20 cellular contexts compared by ENCODE assay signal in genomic region chr20:14543040-14543439, GRCh38.
"Had no signal": no experiment of that assay in that cellular context is flagged by ENCODE, and none has a peak within 500 bp of the region (broad histone marks: within the 10 kb centered on the region; RNA-seq: fewer than 3 reads in every experiment).

No MANE protein-coding gene starts in this region.

- H3K36me3 ChIP-seq: colonic mucosa, left ventricle myocardium inferior, lower lobe of right lung, pancreas, tibial artery, upper lobe of left lung, uterus had no signal

- H3K27me3 ChIP-seq: colonic mucosa, foreskin keratinocyte, pancreas, tibial artery, upper lobe of left lung, uterus had no signal

- H3K9me3 ChIP-seq: colonic mucosa, left ventricle myocardium inferior, lower lobe of right lung, pancreas, tibial artery, upper lobe of left lung, uterus had no signal

- DNase-seq: colonic mucosa; dermis blood vessel endothelial cell; foreskin keratinocyte; immature natural killer cell; left cardiac atrium; left ventricle myocardium inferior; lower lobe of right lung; mesendoderm; naive B cell; occipital lobe; pancreas; right cardiac atrium; stimulated activated CD4-positive, alpha-beta T cell treated with anti-CD3 and anti-CD28 coated beads, Interleukin-4, amount 100 ng/mL, for 1 hour; stimulated activated CD8-positive, alpha-beta memory T cell treated with anti-CD3 and anti-CD28 coated beads, Interleukin-4, amount 100 ng/mL, for 48 hours; stimulated activated naive CD8-positive, alpha-beta T cell treated with anti-CD3 and anti-CD28 coated beads, Interleukin-15, Interleukin-2, amounts not matched to agents 100 U/mL and 50 U/mL, for 24 hours; tibial artery; upper lobe of left lung; uterus had no signal

- H3K4me3 ChIP-seq: colonic mucosa, left ventricle myocardium inferior, lower lobe of right lung, pancreas, tibial artery, upper lobe of left lung, uterus had no signal

- H3K4me1 ChIP-seq: colonic mucosa, foreskin keratinocyte, left ventricle myocardium inferior, lower lobe of right lung, pancreas, tibial artery, upper lobe of left lung, uterus had no signal

- H3K27ac ChIP-seq: colonic mucosa, foreskin keratinocyte, left ventricle myocardium inferior, lower lobe of right lung, pancreas, tibial artery, upper lobe of left lung, uterus had no signal

- ATAC-seq: esophagus mucosa; foreskin keratinocyte; left cardiac atrium; lower lobe of right lung; pancreas; right cardiac atrium; stimulated activated effector memory CD8-positive, alpha-beta T cell treated with anti-CD3 and anti-CD28 coated beads, Interleukin-12 subunit alpha, Interleukin-12 subunit beta, amount 100 ng/mL, for 72 hours; stimulated activated naive CD8-positive, alpha-beta T cell treated with anti-CD3 and anti-CD28 coated beads, Interleukin-15, Interleukin-2, amounts not matched to agents 100 U/mL and 50 U/mL, for 24 hours had no signal
